In genomic region chr1:211811126-211811525, GRCh38 we compare ENCODE assay signal across 18 cellular contexts. TPM values are rescaled to one million over a fixed set of nuclear protein-coding genes. Genes with fewer than 3 reads are reported as not detected.
DNase-seq lines count a peak whose midpoint lies in the region; ATAC-seq and TF ChIP-seq lines count a peak whose summit lies in the region.
"Had no signal": no experiment of that assay in that cellular context is flagged by ENCODE, and none has a peak within 500 bp of the region (broad histone marks: within the 10 kb centered on the region; RNA-seq: fewer than 3 reads in every experiment).

No MANE protein-coding gene starts in this region.

- H3K9me3 Mint-ChIP-seq in stimulated activated naive B cell treated with anti-CD40 and anti-IgM and Interleukin-4, amounts not matched to agents 10 μg/mL and 1 μg/mL and 100 μg/mL, for 72 hours, result peaks cover 0 to 4% of the 10 kb centered on the region in 2 donors
- peaks cover 7% of the 10 kb centered on the region for H3K9me3 Mint-ChIP-seq in activated T-cell treated with anti-CD3 and anti-CD28 coated beads, Interleukin-2, amount 50 U/mL, for 4 hours

- H3K4me1 Mint-ChIP-seq in stimulated activated naive B cell treated with anti-CD40 and anti-IgM and Interleukin-4, amounts not matched to agents 10 μg/mL and 1 μg/mL and 100 μg/mL, for 72 hours, result peaks cover 3 to 12% of the 10 kb centered on the region in 2 donors
- peaks cover 3% of the 10 kb centered on the region for H3K4me1 Mint-ChIP-seq in activated T-cell treated with anti-CD3 and anti-CD28 coated beads, Interleukin-2, amount 50 U/mL, for 4 hours (ENCODE audit: low read depth)

- peak overlapping the region; percentile 80 for H3K27ac Mint-ChIP-seq in stimulated activated naive B cell treated with anti-CD40 and anti-IgM and Interleukin-4, amounts not matched to agents 10 μg/mL and 1 μg/mL and 100 μg/mL, for 72 hours
- H3K27ac Mint-ChIP-seq: HFFc6 had no signal

- no peak overlapping the region for H3K4me3 Mint-ChIP-seq in stimulated activated naive B cell treated with anti-CD40 and anti-IgM and Interleukin-4, amounts not matched to agents 10 μg/mL and 1 μg/mL and 100 μg/mL, for 72 hours
- no peak overlapping the region for H3K4me3 Mint-ChIP-seq in activated T-cell treated with anti-CD3 and anti-CD28 coated beads, Interleukin-2, amount 50 U/mL, for 4 hours
- H3K4me3 Mint-ChIP-seq: CD4-positive, CD25-positive, alpha-beta regulatory T cell; HFFc6 had no signal

- no peak overlapping the region for H3K4me3 ChIP-seq in fibroblast of the aortic adventitia (ENCODE audit: low read depth, low read length)

- no peak for ATAC-seq in stimulated activated naive B cell treated with anti-CD40 and anti-IgM and Interleukin-4, amounts not matched to agents 10 μg/mL and 1 μg/mL and 100 μg/mL, for 72 hours (replicated peaks)
- no peak for ATAC-seq in left lobe of liver
- ATAC-seq in activated T-cell treated with anti-CD3 and anti-CD28 coated beads, Interleukin-2, amount 50 U/mL, for 4 hours, result no peak
- ATAC-seq: HCT116 had no signal

- TF ChIP-seq CTCF in fibroblast of the aortic adventitia (IDR thresholded peaks at IDR 0.05; ENCODE audit: insufficient read depth, low read length), result no peak

- H3K27me3 Mint-ChIP-seq in stimulated activated naive B cell treated with anti-CD40 and anti-IgM and Interleukin-4, amounts not matched to agents 10 μg/mL and 1 μg/mL and 100 μg/mL, for 72 hours, result no peaks in the 10 kb centered on the region
- no peaks in the 10 kb centered on the region for H3K27me3 Mint-ChIP-seq in activated T-cell treated with anti-CD3 and anti-CD28 coated beads, Interleukin-2, amount 50 U/mL, for 4 hours (ENCODE audit: low read depth)
- H3K27me3 Mint-ChIP-seq: CD4-positive, CD25-positive, alpha-beta regulatory T cell had no signal

- DNase-seq in NCI-H226, result peak; percentile 75
- DNase-seq in astrocyte of the hippocampus (ENCODE audit: low read depth, low spot score), result peak; percentile 25
- peak; percentile 71 for DNase-seq in fibroblast of the aortic adventitia (ENCODE audit: low read depth)
- no peak for DNase-seq in stimulated activated naive B cell treated with anti-CD40 and anti-IgM and Interleukin-4, amounts not matched to agents 10 μg/mL and 1 μg/mL and 100 μg/mL, for 72 hours
- DNase-seq in left lobe of liver (ENCODE audit: low spot score), result no peak
- no peak for DNase-seq in middle frontal gyrus (ENCODE audit: extremely low spot score, low spot score)
- no peak for DNase-seq in activated T-cell treated with anti-CD3 and anti-CD28 coated beads, Interleukin-2, amount 50 U/mL, for 4 hours
- DNase-seq: ACHN; BE2C; C1 segment of cervical spinal cord; Caco-2; CD4-positive, CD25-positive, alpha-beta regulatory T cell; GDM1; GOT3; H7; HFFc6; IMR-90 had no signal

- H3K36me3 Mint-ChIP-seq in stimulated activated naive B cell treated with anti-CD40 and anti-IgM and Interleukin-4, amounts not matched to agents 10 μg/mL and 1 μg/mL and 100 μg/mL, for 72 hours, result peaks cover 33 to 44% of the 10 kb centered on the region in 2 donors
- peaks cover 40% of the 10 kb centered on the region for H3K36me3 Mint-ChIP-seq in activated T-cell treated with anti-CD3 and anti-CD28 coated beads, Interleukin-2, amount 50 U/mL, for 4 hours (ENCODE audit: insufficient read depth)

RNA-seq across cellular contexts. Expression of gene LPGAT1, which starts 19.4 kb away (rescaled TPM):
- total RNA-seq in fibroblast of the aortic adventitia (ENCODE audit: low replicate concordance), result 13.7 and 36.2 TPM in 2 replicates
- 35.0 TPM for total RNA-seq in left lobe of liver
- 10 to 100 TPM; 31.7 to 46.9 (median 36.0) TPM for total RNA-seq in activated T-cell treated with anti-CD3 and anti-CD28 coated beads, Interleukin-2, amount 50 U/mL, for 4 hours

Comparison
In these comparisons a context has a peak if more than half of its experiments do, and no peak if none do; other contexts are left out.
1. DNase-seq: peak in NCI-H226 (single experiment), astrocyte of the hippocampus (single experiment) and fibroblast of the aortic adventitia (single experiment); none in stimulated activated naive B cell treated with anti-CD40 and anti-IgM and Interleukin-4, amounts not matched to agents 10 μg/mL and 1 μg/mL and 100 μg/mL, for 72 hours (single experiment), left lobe of liver (single experiment), middle frontal gyrus (single experiment) and activated T-cell treated with anti-CD3 and anti-CD28 coated beads, Interleukin-2, amount 50 U/mL, for 4 hours (single experiment).